6 cellular contexts compared by ENCODE assay signal in genomic region chr1:248144513-248145198, GRCh38.
"Had no signal": no experiment of that assay in that cellular context is flagged by ENCODE, and none has a peak within 500 bp of the region (broad histone marks: within the 10 kb centered on the region; RNA-seq: fewer than 3 reads in every experiment).

A gene with protein sequence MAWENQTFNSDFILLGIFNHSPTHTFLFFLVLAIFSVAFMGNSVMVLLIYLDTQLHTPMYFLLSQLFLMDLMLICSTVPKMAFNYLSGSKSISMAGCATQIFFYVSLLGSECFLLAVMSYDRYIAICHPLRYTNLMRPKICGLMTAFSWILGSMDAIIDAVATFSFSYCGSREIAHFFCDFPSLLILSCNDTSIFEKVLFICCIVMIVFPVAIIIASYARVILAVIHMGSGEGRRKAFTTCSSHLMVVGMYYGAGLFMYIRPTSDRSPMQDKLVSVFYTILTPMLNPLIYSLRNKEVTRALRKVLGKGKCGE (plus strand): TSS chr1:248145148. CDS start chr1:248145148, 0 bp downstream.

- H3K4me2 ChIP-seq: GM23338 had no signal

- DNase-seq: H9, KBM-7 had no signal

- FAIRE-seq: H1, HepG2 had no signal

- H2AFZ ChIP-seq: GM23338 had no signal

- ATAC-seq: GM23338, HepG2 had no signal

- H3K27ac ChIP-seq: HL-60 had no signal

- H3K4me3 ChIP-seq: GM23338 had no signal
